1 cellular context compared by ENCODE assay signal in the genomic region with DNA sequence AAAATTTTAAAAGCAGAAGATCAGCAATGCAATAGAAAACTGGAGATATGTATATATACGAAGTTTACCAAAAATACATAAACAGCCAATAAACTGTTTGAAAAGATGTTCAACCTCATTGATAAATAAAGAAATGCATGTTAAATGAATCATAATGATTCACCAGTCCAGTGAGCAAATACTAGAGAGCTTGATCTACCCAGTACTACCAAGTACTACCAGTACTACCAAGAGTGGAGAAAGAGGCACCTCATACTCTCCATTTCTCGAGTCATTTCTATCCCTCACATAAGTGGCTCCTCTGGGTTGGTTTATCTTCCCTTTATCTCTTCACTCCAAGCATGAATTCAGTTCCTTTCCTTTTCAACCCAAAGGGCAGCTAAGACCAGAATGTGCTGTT.
TF ChIP-seq lines count a peak whose summit lies in the region.

No MANE protein-coding gene starts in this region.

TF ChIP-seq in endothelial cell of umbilical vein, 7 proteins besides CTCF, POLR2A, EP300 and RAD21 (continued from another document):
- TF ChIP-seq EZH2 (IDR thresholded peaks at IDR 0.05; ENCODE audit: borderline replicate concordance, low read depth, low read length, severe bottlenecking), result no peak
- TF ChIP-seq MYC (IDR thresholded peaks at IDR 0.05; ENCODE audit: low read depth, low read length), result no peak
- peak; percentile 17 for TF ChIP-seq FOS (IDR thresholded peaks at IDR 0.05; ENCODE audit: borderline replicate concordance, insufficient read depth, low read length)
- TF ChIP-seq POLR2AphosphoS5 (IDR thresholded peaks at IDR 0.05; ENCODE audit: insufficient read depth, low read depth, low read length), result no peak
TF ChIP-seq in endothelial cell of umbilical vein: peak in this region for 1.
